In the genomic region with DNA sequence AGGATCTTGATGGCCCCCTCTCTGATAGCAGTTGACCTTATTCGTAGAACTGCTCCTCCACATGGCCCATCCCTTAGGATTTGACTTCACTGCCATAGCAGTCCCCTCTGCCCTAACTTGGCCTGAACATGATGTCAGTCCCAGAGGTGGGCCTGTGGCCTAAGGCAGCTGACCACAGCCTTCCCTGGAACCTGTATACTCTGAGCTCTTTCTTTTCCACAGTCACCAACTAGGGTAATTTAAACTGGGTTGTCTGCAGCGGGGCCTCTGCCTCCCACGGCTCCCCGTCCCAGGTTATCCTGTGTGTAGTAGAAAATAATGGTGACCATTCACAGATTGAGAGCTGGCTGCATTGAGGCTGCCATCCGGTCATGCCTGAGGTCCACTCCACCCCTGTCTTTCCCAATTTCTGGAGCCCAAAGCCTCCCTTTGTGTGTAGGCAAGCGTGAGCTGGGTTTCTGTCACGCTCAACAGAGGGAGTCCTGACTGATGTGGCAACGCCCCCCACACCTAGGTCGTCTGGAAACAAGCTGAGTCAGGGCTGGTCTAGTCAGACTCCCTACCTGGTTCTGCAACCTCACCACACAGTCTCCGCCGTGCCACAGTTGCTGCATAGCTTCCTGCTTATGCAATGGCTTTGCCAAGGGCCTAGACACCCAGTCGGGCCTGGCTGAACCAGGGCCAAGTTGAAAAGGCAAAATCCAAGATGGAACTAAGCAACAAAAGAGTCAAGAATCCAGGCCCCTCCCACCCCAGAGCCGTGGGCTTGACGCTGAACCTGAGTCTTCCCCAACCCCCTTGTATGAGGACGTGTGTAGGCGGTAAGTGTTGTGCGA, we compare ENCODE assay signal across 11 cellular contexts.
DNase-seq lines count a peak whose midpoint lies in the region; ATAC-seq lines count a peak whose summit lies in the region.
"Had no signal": no experiment of that assay in that cellular context is flagged by ENCODE, and none has a peak within 500 bp of the region (broad histone marks: within the 10 kb centered on the region; RNA-seq: fewer than 3 reads in every experiment).

No MANE protein-coding gene starts in this region.

- ATAC-seq in HG02938 (IDR thresholded peaks at IDR 0.05; ENCODE audit: unreplicated experiment) (no peak), sciatic nerve (no peak)

- DNase-seq in NK-92 treated with Interleukin-12 subunit alpha and Interleukin-12 subunit beta, amount 100 ng/mL, for 24 hours (lab: John Stamatoyannopoulos, UW): peak; percentile 81
- DNase-seq in NK-92 (lab: John Stamatoyannopoulos, UW; ENCODE audit: unreplicated experiment) (no peak), SK-MEL-5 (ENCODE audit: low read depth, low spot score) (peak; percentile 53), glomerular visceral epithelial cell (ENCODE audit: extremely low spot score) (peak; percentile 27), 8988T (no peak), sciatic nerve (ENCODE audit: low spot score) (no peak)
- DNase-seq in stimulated activated CD8-positive, alpha-beta memory T cell treated with anti-CD3 and anti-CD28 coated beads, Interleukin-4, amount 100 ng/mL, for 48 hours: peak; percentile 26
- DNase-seq: NCI-H2029 treated with DMSO at 0.1 percent for 48 hours, psoas muscle, T-helper 9 cell had no signal

- intact Hi-C loops in sciatic nerve (cut with DNase I): no loop called here

- in situ Hi-C loops in SK-MEL-5 (cut with HindIII; ENCODE audit: low pct_unique_long_range_greater_than_20kb, low sequenced_read_pairs): no loop called here

Comparison
In these comparisons a context has a peak if more than half of its experiments do, and no peak if none do; other contexts are left out.
1. DNase-seq: peak in NK-92 treated with Interleukin-12 subunit alpha and Interleukin-12 subunit beta, amount 100 ng/mL, for 24 hours (single experiment), SK-MEL-5 (single experiment), glomerular visceral epithelial cell (single experiment) and stimulated activated CD8-positive, alpha-beta memory T cell treated with anti-CD3 and anti-CD28 coated beads, Interleukin-4, amount 100 ng/mL, for 48 hours (single experiment); none in NK-92 (single experiment), 8988T (single experiment) and sciatic nerve (single experiment).